In genomic region chr21:34999397-34999941, GRCh38 we compare ENCODE assay signal across 17 cellular contexts. TPM values are rescaled to one million over a fixed set of nuclear protein-coding genes. Genes with fewer than 3 reads are reported as not detected.
DNase-seq lines count a peak whose midpoint lies in the region; ATAC-seq and TF ChIP-seq lines count a peak whose summit lies in the region.
"Had no signal": no experiment of that assay in that cellular context is flagged by ENCODE, and none has a peak within 500 bp of the region (broad histone marks: within the 10 kb centered on the region; RNA-seq: fewer than 3 reads in every experiment).

No MANE protein-coding gene starts in this region.

- H3K4me3 Mint-ChIP-seq in activated T-cell treated with anti-CD3 and anti-CD28 coated beads, Interleukin-2, amount 50 U/mL, for 72 hours: peak overlapping the region; percentile 63 to 70
- H3K4me3 Mint-ChIP-seq in T-cell (peak overlapping the region in 1 of 3 donors; percentile 58), immature natural killer cell (peak overlapping the region in 3 of 5 donors; percentile 8 to 39 (median 21))
- no peak overlapping the region for H3K4me3 Mint-ChIP-seq in stimulated activated naive B cell treated with anti-CD40 and anti-IgM and Interleukin-4, amounts not matched to agents 10 μg/mL and 1 μg/mL and 100 μg/mL, for 72 hours
- H3K4me3 Mint-ChIP-seq: nephron had no signal

- CTCF ChIA-PET in T-cell (lab: Charles Lee): interaction anchor here in 1 of 2 donors (1.3 kb wide), 1 partner anchor 47 kb away, joined by 6 read pairs; no protein-coding TSS in a partner anchor

- WGBS in esophagus squamous epithelium, 2 donors: 77 to 86% methylated on average over 10 of the region's 10 CpGs

- peaks cover 99% of the 10 kb centered on the region for H3K4me1 Mint-ChIP-seq in activated T-cell treated with anti-CD3 and anti-CD28 coated beads, Interleukin-2, amount 50 U/mL, for 72 hours (ENCODE audit: low read depth)
- H3K4me1 Mint-ChIP-seq in T-cell (peaks cover 89 to 94% (median 93%) of the 10 kb centered on the region in 3 donors), immature natural killer cell (peaks cover 79 to 99% of the 10 kb centered on the region in 2 donors)
- H3K4me1 Mint-ChIP-seq in stimulated activated naive B cell treated with anti-CD40 and anti-IgM and Interleukin-4, amounts not matched to agents 10 μg/mL and 1 μg/mL and 100 μg/mL, for 72 hours: peaks cover 47 to 86% of the 10 kb centered on the region in 2 donors

- intact Hi-C loops in esophagus squamous epithelium (cut with DNase I): no loop called here

- no peaks in the 10 kb centered on the region for H3K9me3 ChIP-seq in esophagus squamous epithelium
- H3K9me3 ChIP-seq: SJCRH30, spleen, upper lobe of right lung had no signal

- peaks cover 0 to 3% of the 10 kb centered on the region in 2 donors for H3K36me3 Mint-ChIP-seq in activated T-cell treated with anti-CD3 and anti-CD28 coated beads, Interleukin-2, amount 50 U/mL, for 72 hours (ENCODE audit: insufficient read depth in 2 of 2)
- H3K36me3 Mint-ChIP-seq in T-cell: peaks cover 41% of the 10 kb centered on the region
- H3K36me3 Mint-ChIP-seq in immature natural killer cell: peaks cover 0 to 16% (median 4%) of the 10 kb centered on the region in 3 donors
- peaks cover 41 to 54% of the 10 kb centered on the region in 2 donors for H3K36me3 Mint-ChIP-seq in stimulated activated naive B cell treated with anti-CD40 and anti-IgM and Interleukin-4, amounts not matched to agents 10 μg/mL and 1 μg/mL and 100 μg/mL, for 72 hours

- TF ChIP-seq POLR2A in esophagus squamous epithelium (IDR thresholded peaks at IDR 0.05): no peak

- peak overlapping the region; percentile 66 for H3K27ac Mint-ChIP-seq in activated T-cell treated with anti-CD3 and anti-CD28 coated beads, Interleukin-2, amount 50 U/mL, for 72 hours
- H3K27ac Mint-ChIP-seq in T-cell (peak overlapping the region; percentile 34 to 69), immature natural killer cell (peak overlapping the region in 4 of 6 donors; percentile 18 to 81 (median 66))
- H3K27ac Mint-ChIP-seq in stimulated activated naive B cell treated with anti-CD40 and anti-IgM and Interleukin-4, amounts not matched to agents 10 μg/mL and 1 μg/mL and 100 μg/mL, for 72 hours: peak overlapping the region; percentile 51

- H3K36me3 ChIP-seq in esophagus squamous epithelium: no peaks in the 10 kb centered on the region
- H3K36me3 ChIP-seq: spleen, upper lobe of right lung, WERI-Rb-1 had no signal

- no peak for TF ChIP-seq CTCF in esophagus squamous epithelium (IDR thresholded peaks at IDR 0.05)

- no peak overlapping the region for H3K4me3 ChIP-seq in esophagus squamous epithelium
- H3K4me3 ChIP-seq: SJCRH30, spleen, upper lobe of right lung had no signal

- no peak for DNase-seq in activated T-cell treated with anti-CD3 and anti-CD28 coated beads, Interleukin-2, amount 50 U/mL, for 72 hours
- DNase-seq in activated T-cell treated with anti-CD3 and anti-CD28 coated beads, Interleukin-2, amount 50 U/mL, for 1 hour: no peak
- DNase-seq in T-cell: no peak
- no peak for DNase-seq in immature natural killer cell
- DNase-seq in stimulated activated naive B cell treated with anti-CD40 and anti-IgM and Interleukin-4, amounts not matched to agents 10 μg/mL and 1 μg/mL and 100 μg/mL, for 72 hours: no peak
- no peak for DNase-seq in esophagus squamous epithelium (lab: John Stamatoyannopoulos, UW)
- DNase-seq in NCI-H2171 (lab: John Stamatoyannopoulos, UW): no peak
- no peak for DNase-seq in COLO829 (ENCODE audit: low spot score)
- DNase-seq: DMS79 treated with DMSO at 0.1 percent for 48 hours; effector CD4-positive, alpha-beta T cell; KG1; NCI-H2081; spleen; upper lobe of right lung; WERI-Rb-1 had no signal

- no peaks in the 10 kb centered on the region for H3K9me3 Mint-ChIP-seq in activated T-cell treated with anti-CD3 and anti-CD28 coated beads, Interleukin-2, amount 50 U/mL, for 72 hours
- H3K9me3 Mint-ChIP-seq in T-cell (no peaks in the 10 kb centered on the region), immature natural killer cell (no peaks in the 10 kb centered on the region)
- H3K9me3 Mint-ChIP-seq in stimulated activated naive B cell treated with anti-CD40 and anti-IgM and Interleukin-4, amounts not matched to agents 10 μg/mL and 1 μg/mL and 100 μg/mL, for 72 hours: peaks cover 0 to 2% of the 10 kb centered on the region in 2 donors
- H3K9me3 Mint-ChIP-seq: nephron had no signal

- POLR2A ChIA-PET in T-cell (lab: Charles Lee): interaction anchor here in 1 of 2 donors (0.5 to 0.7 kb wide), 2 partner anchors 100 to 178 kb away, joined by 3 to 5 read pairs; no protein-coding TSS in a partner anchor

- H3K27me3 ChIP-seq in esophagus squamous epithelium: no peaks in the 10 kb centered on the region
- H3K27me3 ChIP-seq: SJCRH30, spleen, upper lobe of right lung had no signal

- no peaks in the 10 kb centered on the region for H3K27me3 Mint-ChIP-seq in activated T-cell treated with anti-CD3 and anti-CD28 coated beads, Interleukin-2, amount 50 U/mL, for 72 hours (ENCODE audit: low read depth)
- H3K27me3 Mint-ChIP-seq in T-cell (no peaks in the 10 kb centered on the region), immature natural killer cell (ENCODE audit: low read depth in 3 of 3) (peaks cover 0 to 7% (median 0%) of the 10 kb centered on the region in 3 donors)
- no peaks in the 10 kb centered on the region for H3K27me3 Mint-ChIP-seq in stimulated activated naive B cell treated with anti-CD40 and anti-IgM and Interleukin-4, amounts not matched to agents 10 μg/mL and 1 μg/mL and 100 μg/mL, for 72 hours

- peaks cover 0 to 5% (median 4%) of the 10 kb centered on the region in 3 donors for H3K4me1 ChIP-seq in esophagus squamous epithelium

- peak overlapping the region in 2 of 4 donors; percentile 34 to 49 for H3K27ac ChIP-seq in esophagus squamous epithelium
- H3K27ac ChIP-seq: SJCRH30, upper lobe of right lung, WERI-Rb-1 had no signal

- no peak for ATAC-seq in activated T-cell treated with anti-CD3 and anti-CD28 coated beads, Interleukin-2, amount 50 U/mL, for 72 hours (replicated peaks in 1 of 2)
- ATAC-seq in T-cell (replicated peaks in 1 of 4): no peak
- no peak for ATAC-seq in stimulated activated naive B cell treated with anti-CD40 and anti-IgM and Interleukin-4, amounts not matched to agents 10 μg/mL and 1 μg/mL and 100 μg/mL, for 72 hours (replicated peaks)
- ATAC-seq: upper lobe of right lung had no signal

RNA-seq across cellular contexts. Expression of gene RUNX1, which starts 49.6 kb away (rescaled TPM):
- total RNA-seq in activated T-cell treated with anti-CD3 and anti-CD28 coated beads, Interleukin-2, amount 50 U/mL, for 72 hours: 10 to 100 TPM; 36.6 to 56.2 TPM
- total RNA-seq in T-cell: 100 to 1,000 TPM in 3 of 5 donors, 10 to 100 TPM in 2; 87.0 to 117 (median 104) TPM
- 10 to 100 TPM in 2 of 3 donors, 1 to 10 TPM in 1; 6.2 to 25.2 (median 10.6) TPM for polyA plus RNA-seq in immature natural killer cell
- 10 to 100 TPM in 3 of 4 donors, 1 to 10 TPM in 1; 8.2 to 25.4 (median 18.3) TPM for total RNA-seq in esophagus squamous epithelium

Comparison
In these comparisons a context has a peak if more than half of its experiments do, and no peak if none do; other contexts are left out.
1. H3K4me3 Mint-ChIP-seq: peak in activated T-cell treated with anti-CD3 and anti-CD28 coated beads, Interleukin-2, amount 50 U/mL, for 72 hours (2 of 2) and immature natural killer cell (3 of 5); none in stimulated activated naive B cell treated with anti-CD40 and anti-IgM and Interleukin-4, amounts not matched to agents 10 μg/mL and 1 μg/mL and 100 μg/mL, for 72 hours (0 of 2).
2. Peak in every context shown above with its lines, with median percentiles within 50 percentile points of each other: H3K27ac Mint-ChIP-seq.